Comparison of ENCODE assay signal across 29 cellular contexts in the genomic region with DNA sequence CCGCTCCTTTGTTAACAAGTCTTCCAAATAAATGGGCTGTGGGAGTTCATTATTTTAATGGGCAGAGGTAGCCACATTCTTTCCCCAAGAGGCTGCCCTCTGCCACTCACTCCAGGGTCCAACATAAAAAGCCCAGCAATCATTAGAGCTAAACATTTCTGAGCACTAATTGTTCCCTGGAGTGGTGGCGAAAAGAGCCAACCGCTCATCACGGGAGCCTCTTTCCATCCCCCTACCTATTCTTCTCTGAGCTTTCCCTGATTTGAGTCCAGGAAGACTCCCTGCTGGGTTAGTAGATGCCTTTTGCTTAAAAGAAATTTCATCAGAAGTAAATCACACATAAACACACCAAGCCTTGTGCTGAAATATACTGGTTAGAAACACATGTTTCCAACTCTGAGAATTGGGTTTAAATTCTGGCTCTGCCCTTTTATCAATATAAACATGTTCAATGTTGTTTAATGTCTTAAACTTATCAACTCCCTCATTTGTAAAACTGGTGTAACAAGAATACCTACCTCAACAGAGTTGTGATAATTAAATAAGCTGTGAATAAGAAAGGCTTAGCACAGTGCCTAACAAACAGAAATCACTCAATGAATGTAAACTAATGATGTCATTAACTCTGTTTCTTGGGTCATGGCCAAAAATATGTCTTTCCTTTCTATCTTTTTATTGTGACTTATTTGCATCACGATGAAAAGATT. TPM values are rescaled to one million over a fixed set of nuclear protein-coding genes. Genes with fewer than 3 reads are reported as not detected.
A peak's percentile ranks its signal among the peaks of the same experiment; 100 is the strongest.
DNase-seq lines count a peak whose midpoint lies in the region; TF ChIP-seq lines count a peak whose summit lies in the region.
"Had no signal": no experiment of that assay in that cellular context is flagged by ENCODE, and none has a peak within 500 bp of the region (broad histone marks: within the 10 kb centered on the region; RNA-seq: fewer than 3 reads in every experiment).

A gene with protein sequence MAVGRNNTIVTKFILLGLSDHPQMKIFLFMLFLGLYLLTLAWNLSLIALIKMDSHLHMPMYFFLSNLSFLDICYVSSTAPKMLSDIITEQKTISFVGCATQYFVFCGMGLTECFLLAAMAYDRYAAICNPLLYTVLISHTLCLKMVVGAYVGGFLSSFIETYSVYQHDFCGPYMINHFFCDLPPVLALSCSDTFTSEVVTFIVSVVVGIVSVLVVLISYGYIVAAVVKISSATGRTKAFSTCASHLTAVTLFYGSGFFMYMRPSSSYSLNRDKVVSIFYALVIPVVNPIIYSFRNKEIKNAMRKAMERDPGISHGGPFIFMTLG (minus strand): TSS at position 53 of the 707 bp plus-strand sequence. CDS start 3,460 bp downstream, outside the sequence.

- H3K4ac ChIP-seq in H9 (ENCODE audit: low read depth, low read length), result no peak within 1 kb of the TSS

- H3K4me3 Mint-ChIP-seq in H9, result peak within 1 kb of the TSS; percentile 12 to 61; a peak in 4 of 5 replicates
- H3K4me3 Mint-ChIP-seq in endodermal cell, result peak within 1 kb of the TSS; percentile 10
- H3K4me3 Mint-ChIP-seq in neural crest cell, result peak within 1 kb of the TSS; percentile 44
- H3K4me3 Mint-ChIP-seq: activated naive CD4-positive, alpha-beta T cell treated with anti-CD3 and anti-CD28 coated beads, Interleukin-2, amount 10 ng/mL, durations not matched to agents 7 days and 5 days; HFFc6; memory B cell; natural killer cell had no signal

- no peaks in the 10 kb centered on the region for H3K27me3 ChIP-seq in H9 (ENCODE audit: insufficient read depth, low read length)
- no peaks in the 10 kb centered on the region for H3K27me3 ChIP-seq in endodermal cell (ENCODE audit: control insufficient read depth, insufficient read depth, low read length, poor library complexity, severe bottlenecking)
- H3K27me3 ChIP-seq in transverse colon, result peaks cover 5% of the 10 kb centered on the region
- H3K27me3 ChIP-seq: BE2C, vagina had no signal

- no peak within 1 kb of the TSS for H3K23ac ChIP-seq in H9 (ENCODE audit: insufficient read length, low read depth, low read length)

- no peak within 1 kb of the TSS for H2BK20ac ChIP-seq in H9 (ENCODE audit: low read depth, low read length, poor library complexity, severe bottlenecking)

- in situ Hi-C loops in transverse colon (cut with MboI; ENCODE audit: low pct_ligation_motif_present in 1 of 4, low pct_unique_long_range_greater_than_20kb in 1 of 4, low sequenced_read_pairs in 3 of 4), result loop anchor here in 1 of 4 donors (25.0 kb wide), 1 partner anchor 264 kb away; a partner anchor contains a TSS

- no peak within 1 kb of the TSS for H4K8ac ChIP-seq in H9 (replicated peaks; ENCODE audit: insufficient read length, low read depth, low read length)

- no peak within 1 kb of the TSS for H4K5ac ChIP-seq in H9 (ENCODE audit: insufficient read length, low read depth, low read length)

- intact Hi-C loops in transverse colon (cut with DNase I; ENCODE audit: low total_unique reads) (no loop called here), cardiac septum (cut with DNase I) (no loop called here)

- H3K4me1 ChIP-seq in H9 (ENCODE audit: insufficient read depth, low read length) (peaks cover 5% of the 10 kb centered on the region; the same call in 1 of the 2 replicates), endodermal cell (ENCODE audit: control insufficient read depth, insufficient read depth, low read length) (peaks cover 8% of the 10 kb centered on the region), transverse colon (no peaks in the 10 kb centered on the region)
- H3K4me1 ChIP-seq: BE2C, psoas muscle, vagina had no signal

- H3K4me2 ChIP-seq in H9 (ENCODE audit: insufficient read depth, insufficient read length, low read length), result peak within 1 kb of the TSS; percentile 28

- no CpG with 5 or more reads among the region's 5 CpGs for WGBS in H9 (ENCODE audit: extremely low coverage, insufficient read length, low lambda C conversion rate)
- 22 to 41% methylated on average over 4 to 5 of the region's 5 CpGs for WGBS in endodermal cell (ENCODE audit: insufficient coverage in 1 of 2, insufficient read length in 1 of 2), 2 experiments
- WGBS in transverse colon (ENCODE audit: low coverage in 1 of 2), 2 donors, result 73 to 85% methylated on average over 5 of the region's 5 CpGs

- H3K27ac ChIP-seq in H9 (ENCODE audit: insufficient read length, low read depth, low read length), result peak within 1 kb of the TSS; percentile 20
- peak within 1 kb of the TSS; percentile 62 for H3K27ac ChIP-seq in endodermal cell (ENCODE audit: low read depth, low read length)
- no peak within 1 kb of the TSS for H3K27ac ChIP-seq in transverse colon
- H3K27ac ChIP-seq: coronary artery, psoas muscle, vagina had no signal

- no peaks in the 10 kb centered on the region for H4K20me1 ChIP-seq in H9 (ENCODE audit: control insufficient read depth, insufficient read depth, insufficient read length)

- no peak within 1 kb of the TSS for H2AK5ac ChIP-seq in H9 (ENCODE audit: insufficient read length, low read length)

- H2BK5ac ChIP-seq in H9 (ENCODE audit: insufficient read length, low read length), result peak within 1 kb of the TSS; percentile 29

- TF ChIP-seq CTCF in H9 (conservative IDR thresholded peaks at IDR 0.05), result no peak
- TF ChIP-seq CTCF in endodermal cell (conservative IDR thresholded peaks at IDR 0.05), result no peak
- no peak for TF ChIP-seq CTCF in neural crest cell (conservative IDR thresholded peaks at IDR 0.05)
- TF ChIP-seq CTCF in transverse colon (IDR thresholded peaks at IDR 0.05), result no peak

- H3K23me2 ChIP-seq in H9 (ENCODE audit: insufficient read length, low read depth, low read length, poor library complexity, severe bottlenecking), result no peaks in the 10 kb centered on the region

- H3K36me3 Mint-ChIP-seq in H9 (ENCODE audit: insufficient read depth in 1 of 3, low read depth in 3 of 3) (no peaks in the 10 kb centered on the region), endodermal cell (ENCODE audit: low read depth) (no peaks in the 10 kb centered on the region), neural crest cell (ENCODE audit: low read depth) (no peaks in the 10 kb centered on the region)
- H3K36me3 Mint-ChIP-seq: activated naive CD4-positive, alpha-beta T cell treated with anti-CD3 and anti-CD28 coated beads, Interleukin-2, amount 10 ng/mL, durations not matched to agents 7 days and 5 days; memory B cell; natural killer cell had no signal

- H3K9ac ChIP-seq in H9 (ENCODE audit: extremely low read depth, insufficient read length, low read length), result no peak within 1 kb of the TSS
- no peak within 1 kb of the TSS for H3K9ac ChIP-seq in endodermal cell (ENCODE audit: extremely low read depth, low read length, poor library complexity, severe bottlenecking)

- no peaks in the 10 kb centered on the region; a peak in 3 of 5 replicates for H3K9me3 Mint-ChIP-seq in H9
- H3K9me3 Mint-ChIP-seq in endodermal cell, result no peaks in the 10 kb centered on the region
- H3K9me3 Mint-ChIP-seq in neural crest cell, result no peaks in the 10 kb centered on the region
- H3K9me3 Mint-ChIP-seq: activated naive CD4-positive, alpha-beta T cell treated with anti-CD3 and anti-CD28 coated beads, Interleukin-2, amount 10 ng/mL, durations not matched to agents 7 days and 5 days; HFFc6; memory B cell; natural killer cell had no signal

- no peaks in the 10 kb centered on the region for H3K79me1 ChIP-seq in H9 (ENCODE audit: insufficient read depth, low read depth, low read length, poor library complexity, severe bottlenecking)

- H3T11ph ChIP-seq in H9 (ENCODE audit: low read length), result no peak within 1 kb of the TSS

- H3K56ac ChIP-seq in H9 (ENCODE audit: insufficient read length, low read depth, low read length), result no peak within 1 kb of the TSS

- no peaks in the 10 kb centered on the region for H3K36me3 ChIP-seq in endodermal cell (ENCODE audit: control insufficient read depth, insufficient read depth, low read length)
- no peaks in the 10 kb centered on the region for H3K36me3 ChIP-seq in transverse colon
- H3K36me3 ChIP-seq: BE2C, vagina had no signal

- H2BK120ac ChIP-seq in H9 (ENCODE audit: low read depth, low read length, poor library complexity, severe bottlenecking), result no peak within 1 kb of the TSS

- DNase-seq in H9 (peak; percentile 38), NCI-H748 (lab: John Stamatoyannopoulos, UW; ENCODE audit: unreplicated experiment) (peak; percentile 73), endodermal cell (peak; percentile 74), neural crest cell (ENCODE audit: low read depth, low spot score) (no peak), NCI-H1092 treated with DMSO at 0.1 percent for 48 hours (lab: John Stamatoyannopoulos, UW) (no peak), transverse colon (no peak), cardiac septum (ENCODE audit: low spot score) (no peak)
- DNase-seq: activated CD4-positive, alpha-beta T cell treated with anti-CD3 and anti-CD28 coated beads, Interleukin-2, amount 50 U/mL, for 4 hours; activated naive CD4-positive, alpha-beta T cell treated with anti-CD3 and anti-CD28 coated beads, Interleukin-2, amount 10 ng/mL, durations not matched to agents 7 days and 5 days; activated T-cell treated with anti-CD3 and anti-CD28 coated beads, Interleukin-2, amount 50 U/mL, for 1 hour; aorta; BE2C; foreskin melanocyte; HFFc6; natural killer cell; psoas muscle; Right ventricle myocardium superior; small intestine; stimulated activated CD8-positive, alpha-beta memory T cell treated with anti-CD3 and anti-CD28 coated beads, Interleukin-4, amount 100 ng/mL, for 48 hours; substantia nigra; T-helper 1 cell had no signal

- H2BK15ac ChIP-seq in H9 (ENCODE audit: low read depth, low read length), result no peak within 1 kb of the TSS

- no peak within 1 kb of the TSS for H3K18ac ChIP-seq in H9 (ENCODE audit: insufficient read length, low read depth, low read length)

- no peak for TF ChIP-seq POLR2A in transverse colon (IDR thresholded peaks at IDR 0.05)

- H3K27ac Mint-ChIP-seq in H9 (peak within 1 kb of the TSS; percentile 93 to 95 (median 95)), endodermal cell (peak within 1 kb of the TSS; percentile 83), neural crest cell (ENCODE audit: unreplicated experiment) (peak within 1 kb of the TSS; percentile 95)
- H3K27ac Mint-ChIP-seq: activated naive CD4-positive, alpha-beta T cell treated with anti-CD3 and anti-CD28 coated beads, Interleukin-2, amount 10 ng/mL, durations not matched to agents 7 days and 5 days; HFFc6; memory B cell; natural killer cell had no signal

- no peak within 1 kb of the TSS for H2BK12ac ChIP-seq in H9 (ENCODE audit: insufficient read length, low read depth, low read length)

- peak within 1 kb of the TSS; percentile 11 for H2AFZ ChIP-seq in H9 (ENCODE audit: low read length)

- H3K9me3 ChIP-seq in H9 (ENCODE audit: control insufficient read depth, low read depth, low read length) (no peaks in the 10 kb centered on the region), endodermal cell (ENCODE audit: control insufficient read depth, low read length) (no peaks in the 10 kb centered on the region), transverse colon (no peaks in the 10 kb centered on the region)
- H3K9me3 ChIP-seq: BE2C, psoas muscle, vagina had no signal

- H3K4me1 Mint-ChIP-seq in H9, result peaks cover 26 to 28% of the 10 kb centered on the region in 2 experiments
- H3K4me1 Mint-ChIP-seq in endodermal cell, result peaks cover 39% of the 10 kb centered on the region
- peaks cover 23% of the 10 kb centered on the region for H3K4me1 Mint-ChIP-seq in neural crest cell
- H3K4me1 Mint-ChIP-seq: natural killer cell had no signal

- H4K91ac ChIP-seq in H9 (ENCODE audit: insufficient read length, low read depth, low read length), result no peak within 1 kb of the TSS

- peak within 1 kb of the TSS; percentile 13 for H3K4me3 ChIP-seq in endodermal cell (ENCODE audit: low read length)
- H3K4me3 ChIP-seq in transverse colon, result no peak within 1 kb of the TSS
- H3K4me3 ChIP-seq: coronary artery, psoas muscle, vagina had no signal

- H3K27me3 Mint-ChIP-seq in H9 (ENCODE audit: low read depth), result no peaks in the 10 kb centered on the region
- no peaks in the 10 kb centered on the region for H3K27me3 Mint-ChIP-seq in endodermal cell (ENCODE audit: insufficient read depth)
- no peaks in the 10 kb centered on the region for H3K27me3 Mint-ChIP-seq in neural crest cell (ENCODE audit: low read depth)

- no peak for TF ChIP-seq EP300 in transverse colon (IDR thresholded peaks at IDR 0.05; ENCODE audit: low read depth)

- H3K14ac ChIP-seq in H9 (ENCODE audit: insufficient read depth, low read length), result no peak within 1 kb of the TSS

- no peaks in the 10 kb centered on the region for H3K79me2 ChIP-seq in H9 (ENCODE audit: insufficient read depth, low read length)

RNA-seq across cellular contexts. Expression of the gene that starts here (rescaled TPM):
- not detected in 2 replicates for total RNA-seq in H9 (2021)
- total RNA-seq in endodermal cell, result not detected
- polyA plus RNA-seq in endodermal cell (2013, experiment 1 of 2), result not detected
- not detected for polyA plus RNA-seq in endodermal cell (2013, experiment 2 of 2)
- not detected in 2 replicates for total RNA-seq in neural crest cell
- total RNA-seq in transverse colon, result not detected
- total RNA-seq in cardiac septum, result not detected
- total RNA-seq: aorta, epithelial cell of proximal tubule, G401, HFFc6, HT-29, natural killer cell, NCI-H460, psoas muscle, Right ventricle myocardium superior, vagina had no signal
- polyA plus RNA-seq: aorta, keratinocyte, psoas muscle, small intestine had no signal

Comparison
In these comparisons a context has a peak if more than half of its experiments do, and no peak if none do; other contexts are left out.
1. Peak in DNase-seq, H3K27ac ChIP-seq and H3K4me2 ChIP-seq in H9; RNA of the gene not detected or under 1 TPM.
2. Peak in DNase-seq, H3K4me3 ChIP-seq and H3K27ac ChIP-seq in endodermal cell; RNA of the gene not detected or under 1 TPM.